Comparison of ENCODE assay signal across 34 cellular contexts in the genomic region with DNA sequence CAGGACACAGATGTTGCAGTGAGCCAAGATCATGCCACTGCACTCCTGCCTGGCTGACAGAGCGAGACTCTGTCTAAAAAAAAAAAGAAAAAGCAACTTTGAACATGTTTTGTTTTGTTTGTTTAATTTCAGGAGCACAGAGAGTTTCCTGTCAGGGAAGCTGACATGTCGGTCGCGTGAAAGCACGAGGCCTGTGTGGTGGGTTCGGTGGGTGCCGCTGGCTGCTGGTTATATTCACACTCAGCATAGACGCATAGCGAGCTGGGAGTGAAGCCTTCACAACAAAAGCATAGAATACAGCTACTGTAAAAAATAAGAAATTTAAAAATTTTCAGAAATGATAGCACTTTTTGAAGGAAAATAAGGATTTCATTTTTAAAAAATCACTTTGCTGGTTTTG. TPM values are rescaled to one million over a fixed set of nuclear protein-coding genes. Genes with fewer than 3 reads are reported as not detected.
"Had no signal": no experiment of that assay in that cellular context is flagged by ENCODE, and none has a peak within 500 bp of the region (broad histone marks: within the 10 kb centered on the region; RNA-seq: fewer than 3 reads in every experiment).

No MANE protein-coding gene starts in this region.

- H3K4me3 ChIP-seq: ascending aorta, cardiac muscle cell, K562, Peyer's patch, SJCRH30, SK-N-MC had no signal

- H3K27ac ChIP-seq: ascending aorta, cardiac muscle cell, Peyer's patch, SJCRH30, SK-N-MC had no signal

- DNase-seq: activated CD4-positive, alpha-beta T cell treated with anti-CD3 and anti-CD28 coated beads, Interleukin-2, amount 10 ng/mL, durations not matched to agents 24 days and 14 days; activated CD4-positive, alpha-beta T cell treated with anti-CD3 and anti-CD28 coated beads, Interleukin-2, amount 50 U/mL, for 4 hours; activated CD8-positive, alpha-beta T cell treated with anti-CD3 and anti-CD28 coated beads for 36 hours; activated effector memory CD4-positive, alpha-beta T cell treated with anti-CD3 and anti-CD28 coated beads, Interleukin-2, amount 50 U/mL, for 16 hours; activated naive CD4-positive, alpha-beta T cell; activated naive CD4-positive, alpha-beta T cell treated with anti-CD3 and anti-CD28 coated beads, Interleukin-2, amount 50 U/mL, for 16 hours; activated naive CD8-positive, alpha-beta T cell treated with anti-CD3 and anti-CD28 coated beads for 36 hours; activated T-cell treated with anti-CD3 and anti-CD28 coated beads, Interleukin-2, amount 50 U/mL, for 1 hour; activated T-cell treated with anti-CD3 and anti-CD28 coated beads, Interleukin-2, amount 50 U/mL, for 72 hours; amniotic stem cell; NCI-H1092 treated with DMSO at 0.1 percent for 48 hours; NCI-H1417; NCI-H146; NCI-H187; NCI-H2029 treated with DMSO at 0.1 percent for 48 hours; NCI-H2107; NCI-H2171; NCI-H510A; NCI-H526; NCI-H748 treated with DMSO at 0.1 percent for 48 hours; NK-92 treated with Interleukin-12 subunit alpha and Interleukin-12 subunit beta, amount 100 ng/mL, for 24 hours; PC-3; RPMI8226; SHP77; SJCRH30 had no signal

- FAIRE-seq: K562, TTC549 had no signal

- H3K4me1 ChIP-seq: ascending aorta had no signal

- H3K27me3 ChIP-seq: ascending aorta, cardiac muscle cell, Peyer's patch, SJCRH30 had no signal

- H3K9me3 ChIP-seq: ascending aorta, Peyer's patch, SJCRH30 had no signal

- ATAC-seq: activated CD8-positive, alpha-beta T cell treated with anti-CD3 and anti-CD28 coated beads for 36 hours; activated T-cell treated with anti-CD3 and anti-CD28 coated beads, Interleukin-2, amount 50 U/mL, for 72 hours; activated T-helper 17 cell treated with anti-CD3 and anti-CD28 coated beads, Interleukin-2, amount 50 U/mL, for 72 hours; K562; PC-3 had no signal

RNA-seq across cellular contexts. Expression of gene HRH3, which starts 22.8 kb away (rescaled TPM):
- total RNA-seq: activated CD4-positive, alpha-beta T cell treated with anti-CD3 and anti-CD28 coated beads, Interleukin-2, amount 10 ng/mL, durations not matched to agents 24 days and 14 days; activated CD8-positive, alpha-beta memory T cell treated with anti-CD3 and anti-CD28 coated beads for 36 hours; activated CD8-positive, alpha-beta T cell treated with anti-CD3 and anti-CD28 coated beads for 36 hours; activated naive CD8-positive, alpha-beta T cell treated with anti-CD3 and anti-CD28 coated beads for 36 hours; activated T-cell treated with anti-CD3 and anti-CD28 coated beads, Interleukin-2, amount 50 U/mL, for 72 hours; activated T-helper 17 cell treated with anti-CD3 and anti-CD28 coated beads, Interleukin-2, amount 50 U/mL, for 72 hours; cardiac muscle cell; K562; M059J; PC-3; SJCRH30 had no signal
- polyA plus RNA-seq: cardiac muscle cell, K562 had no signal
